Comparison of ENCODE assay signal across 13 cellular contexts in genomic region chr18:22674300-22674699, GRCh38.
DNase-seq lines count a peak whose midpoint lies in the region; ATAC-seq and TF ChIP-seq lines count a peak whose summit lies in the region.
"Had no signal": no experiment of that assay in that cellular context is flagged by ENCODE, and none has a peak within 500 bp of the region (broad histone marks: within the 10 kb centered on the region; RNA-seq: fewer than 3 reads in every experiment).

No MANE protein-coding gene starts in this region.

- peaks cover 4% of the 10 kb centered on the region in 2 donors for H3K9me3 ChIP-seq in ascending aorta
- H3K9me3 ChIP-seq: colonic mucosa had no signal

- ATAC-seq in omental fat pad (ENCODE audit: low FRiP score) (peak; percentile 96), left lobe of liver (no peak)
- ATAC-seq: activated T-helper 17 cell treated with anti-CD3 and anti-CD28 coated beads, Interleukin-2, amount 50 U/mL, for 72 hours had no signal

- in situ Hi-C loops in Caki2 (cut with HindIII; ENCODE audit: low pct_unique_long_range_greater_than_20kb, low sequenced_read_pairs), result no loop called here

- H3K27ac ChIP-seq in ascending aorta, result no peak overlapping the region
- H3K27ac ChIP-seq: colonic mucosa, WERI-Rb-1 had no signal

- no peaks in the 10 kb centered on the region for H3K36me3 ChIP-seq in ascending aorta
- H3K36me3 ChIP-seq: colonic mucosa, WERI-Rb-1 had no signal

- no peaks in the 10 kb centered on the region for H3K27me3 ChIP-seq in ascending aorta
- H3K27me3 ChIP-seq: colonic mucosa had no signal

- intact Hi-C loops in ascending aorta (cut with DNase I), result no loop called here

- DNase-seq in Caki2 (ENCODE audit: low read depth), result peak; percentile 36
- peak; percentile 3 for DNase-seq in NB4 (ENCODE audit: low read depth)
- DNase-seq in dermis blood vessel endothelial cell, result peak; percentile 82
- DNase-seq in omental fat pad (ENCODE audit: low spot score), result no peak
- DNase-seq in NCI-H1436 treated with DMSO at 0.1 percent for 48 hours (lab: John Stamatoyannopoulos, UW), result no peak
- DNase-seq in OCI-M2 (lab: John Stamatoyannopoulos, UW; ENCODE audit: unreplicated experiment), result no peak
- DNase-seq in left lobe of liver (ENCODE audit: low spot score), result no peak
- no peak for DNase-seq in ascending aorta (ENCODE audit: low spot score in 2 of 2)
- DNase-seq: colonic mucosa; NCI-H1105 treated with DMSO at 0.1 percent for 48 hours; stimulated activated CD4-positive, alpha-beta T cell treated with anti-CD3 and anti-CD28 coated beads, Interleukin-1b, Interleukin-23, amount 100 ng/mL, for 48 hours; WERI-Rb-1 had no signal

- no peaks in the 10 kb centered on the region for H3K4me1 ChIP-seq in ascending aorta
- H3K4me1 ChIP-seq: colonic mucosa had no signal

- TF ChIP-seq CTCF in NB4 (IDR thresholded peaks at IDR 0.05; ENCODE audit: low read depth, low read length) (no peak), omental fat pad (IDR thresholded peaks at IDR 0.05) (no peak), ascending aorta (IDR thresholded peaks at IDR 0.05) (no peak)

- no peak for TF ChIP-seq POLR2A in NB4 (IDR thresholded peaks at IDR 0.05; ENCODE audit: extremely low read depth, insufficient read length)

- no peak overlapping the region for H3K4me3 ChIP-seq in NB4 (ENCODE audit: low read depth, low read length)
- H3K4me3 ChIP-seq in ascending aorta, result no peak overlapping the region
- H3K4me3 ChIP-seq: colonic mucosa had no signal

Comparison
In these comparisons a context has a peak if more than half of its experiments do, and no peak if none do; other contexts are left out.
1. DNase-seq: peak in Caki2 (single experiment), NB4 (single experiment) and dermis blood vessel endothelial cell (single experiment); none in omental fat pad (single experiment), NCI-H1436 treated with DMSO at 0.1 percent for 48 hours (single experiment), OCI-M2 (single experiment), left lobe of liver (single experiment) and ascending aorta (0 of 2).